In the genomic region with DNA sequence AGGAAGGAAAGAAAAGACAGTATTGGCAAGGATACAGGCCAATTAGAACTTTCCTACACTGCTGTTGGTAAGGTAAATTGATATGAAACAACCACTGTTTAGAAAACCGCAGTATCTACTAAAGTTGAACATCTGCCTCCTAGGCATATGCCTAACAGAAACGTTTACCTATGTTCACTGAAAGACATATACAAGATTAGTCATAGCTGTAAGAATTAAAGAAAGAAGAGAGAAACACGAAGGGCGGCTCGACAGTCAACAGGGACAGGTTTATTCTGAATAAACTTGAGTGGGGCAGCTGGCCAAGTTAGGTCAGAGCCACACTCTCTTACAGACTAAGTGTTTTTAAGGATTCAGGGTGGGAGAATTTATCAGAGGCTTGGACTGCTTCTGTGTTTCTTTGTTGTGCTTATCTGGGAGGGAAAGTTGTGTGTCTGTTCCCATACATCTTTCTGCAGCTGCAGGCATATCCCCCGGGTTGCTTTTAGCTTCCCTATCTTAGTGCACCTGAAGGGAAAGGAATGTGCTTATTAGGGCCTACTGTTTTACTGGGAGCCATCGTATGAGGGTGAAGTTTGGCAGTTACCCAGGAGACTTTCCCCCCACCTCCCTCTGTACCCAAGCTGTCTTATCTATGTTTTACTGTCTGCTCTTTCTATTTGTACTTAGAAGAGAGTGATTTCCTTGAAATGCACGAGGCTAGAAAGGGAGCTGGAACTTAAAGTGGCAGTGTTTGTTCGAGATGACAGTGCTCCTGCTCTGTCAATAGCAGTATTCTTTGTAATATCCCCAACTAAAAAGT, we compare ENCODE assay signal across 24 cellular contexts. TPM values are rescaled to one million over a fixed set of nuclear protein-coding genes. Genes with fewer than 3 reads are reported as not detected.
DNase-seq lines count a peak whose midpoint lies in the region; ATAC-seq, FAIRE-seq and TF ChIP-seq lines count a peak whose summit lies in the region.
"Had no signal": no experiment of that assay in that cellular context is flagged by ENCODE, and none has a peak within 500 bp of the region (broad histone marks: within the 10 kb centered on the region; RNA-seq: fewer than 3 reads in every experiment).

No MANE protein-coding gene starts in this region.

- H3K4me2 ChIP-seq in GM23338 = no peak overlapping the region
- H3K4me2 ChIP-seq in H1 (ENCODE audit: insufficient read depth in 1 of 2, low read depth in 2 of 2, low read length in 2 of 2) = no peak overlapping the region
- H3K4me2 ChIP-seq: PC-9 had no signal

- ATAC-seq in GM23338 (peak; percentile 44; the same call in 2 of the 3 replicates), pancreas (peak; percentile 19 to 65 (median 45)), HG02571 (IDR thresholded peaks at IDR 0.05; ENCODE audit: unreplicated experiment) (no peak)
- no peak for ATAC-seq in naive thymus-derived CD4-positive, alpha-beta T cell
- ATAC-seq: natural killer cell treated with Interleukin-12 subunit alpha and Interleukin-12 subunit beta and Interleukin-15 and Interleukin-18, amount 100 ng/mL, for 72 hours; psoas muscle had no signal

- H4K5ac ChIP-seq in H1 (ENCODE audit: insufficient read length, low read depth, low read length) = no peak overlapping the region

- H3K14ac ChIP-seq in H1 (ENCODE audit: insufficient read length) = no peak overlapping the region

- H3K36me3 Mint-ChIP-seq in GM23338 (ENCODE audit: low read depth) = peaks cover 13% of the 10 kb centered on the region; the same call in 1 of the 3 replicates
- H3K36me3 Mint-ChIP-seq in naive thymus-derived CD4-positive, alpha-beta T cell = peaks cover 8 to 50% (median 39%) of the 10 kb centered on the region in 5 donors

- no peak overlapping the region for H2AFZ ChIP-seq in GM23338
- no peak overlapping the region for H2AFZ ChIP-seq in H1 (ENCODE audit: low read length)
- H2AFZ ChIP-seq: PC-9 had no signal

- H3K9me3 ChIP-seq in H1 (ENCODE audit: insufficient read depth in 2 of 2, low read depth in 1 of 2, low read length in 1 of 2) (peaks cover 6 to 10% of the 10 kb centered on the region in 2 experiments; a peak in 2 of 4 replicates), pancreas (peaks cover 0 to 4% (median 0%) of the 10 kb centered on the region in 4 donors)
- peaks cover 0 to 6% (median 5%) of the 10 kb centered on the region in 3 experiments for H3K9me3 ChIP-seq in naive thymus-derived CD4-positive, alpha-beta T cell (ENCODE audit: control insufficient read depth in 2 of 3, low read length in 3 of 3)

- no peak overlapping the region for H2BK15ac ChIP-seq in H1 (ENCODE audit: low read length)

- no peak overlapping the region for H3K23ac ChIP-seq in H1 (ENCODE audit: insufficient read length)

- H3K4me1 ChIP-seq in GM23338 (ENCODE audit: insufficient read depth) (peaks cover 5% of the 10 kb centered on the region; the same call in 1 of the 2 replicates), H1 (replicated peaks in 1 of 4; ENCODE audit: control insufficient read depth in 3 of 4, insufficient read depth in 4 of 4, low read length in 3 of 4) (peaks cover 0 to 6% (median 0%) of the 10 kb centered on the region in 4 experiments; a peak in 3 of 7 replicates), pancreas (peaks cover 0 to 24% (median 5%) of the 10 kb centered on the region in 3 donors)
- no peaks in the 10 kb centered on the region for H3K4me1 ChIP-seq in naive thymus-derived CD4-positive, alpha-beta T cell (ENCODE audit: control insufficient read depth in 2 of 2, insufficient read depth in 2 of 2, low read length in 2 of 2)
- H3K4me1 ChIP-seq: psoas muscle, spleen had no signal

- no peak overlapping the region for H3K56ac ChIP-seq in H1 (replicated peaks; ENCODE audit: insufficient read length, low read depth, low read length)

- peaks cover 42% of the 10 kb centered on the region for H3K9me3 Mint-ChIP-seq in GM23338
- H3K9me3 Mint-ChIP-seq in naive thymus-derived CD4-positive, alpha-beta T cell = peaks cover 0 to 23% (median 9%) of the 10 kb centered on the region in 11 donors
- H3K9me3 Mint-ChIP-seq: natural killer cell treated with Interleukin-12 subunit alpha and Interleukin-12 subunit beta and Interleukin-15 and Interleukin-18, amount 100 ng/mL, for 72 hours had no signal

- no peak for TF ChIP-seq EP300 in H1 (IDR thresholded peaks at IDR 0.05; ENCODE audit: borderline replicate concordance in 1 of 2, low read depth in 2 of 2, low read length in 2 of 2)

- POLR2A ChIA-PET in H1 (lab: Charles Lee; ENCODE audit: partially characterized antibody) = interaction anchor here (0.5 to 1.7 kb wide), 2 partner anchors 71 to 1997 kb away, joined by 3 read pairs; no protein-coding TSS in a partner anchor
- POLR2A ChIA-PET in naive thymus-derived CD4-positive, alpha-beta T cell (lab: Charles Lee) = no interaction called here

- no peaks in the 10 kb centered on the region for H3K79me1 ChIP-seq in H1 (ENCODE audit: low read depth, low read length)

- H2BK20ac ChIP-seq in H1 (ENCODE audit: low read length) = no peak overlapping the region

- no peak overlapping the region for H4K8ac ChIP-seq in H1 (ENCODE audit: extremely low read depth, insufficient read depth, low read length)

- 76% methylated on average over 9 of the region's 9 CpGs; no CpG with 5 or more reads in 1 of the 2 experiments for WGBS in H1 (ENCODE audit: extremely low coverage in 1 of 2, insufficient coverage in 1 of 2, insufficient read length in 1 of 2, insufficient replicate concordance in 2 of 2, low coverage in 1 of 2, low lambda C conversion rate in 2 of 2, missing lambda C conversion rate in 1 of 2), 2 experiments
- 21% methylated on average over 9 of the region's 9 CpGs for WGBS in pancreas, 2 donors

- no peak for TF ChIP-seq POLR2A in H1 (IDR thresholded peaks at IDR 0.05; ENCODE audit: control extremely low read depth in 1 of 2, low read depth in 2 of 2, low read length in 2 of 2)

- no peak overlapping the region for H4K91ac ChIP-seq in H1 (replicated peaks; ENCODE audit: insufficient read length, low read length)

- H3K36me3 ChIP-seq in GM23338 (ENCODE audit: insufficient read depth) = no peaks in the 10 kb centered on the region
- H3K36me3 ChIP-seq in H1 (ENCODE audit: control insufficient read depth in 2 of 4, insufficient read depth in 4 of 4, low read length in 3 of 4) = no peaks in the 10 kb centered on the region
- H3K36me3 ChIP-seq in pancreas = no peaks in the 10 kb centered on the region
- no peaks in the 10 kb centered on the region for H3K36me3 ChIP-seq in naive thymus-derived CD4-positive, alpha-beta T cell (ENCODE audit: control insufficient read depth in 2 of 3, insufficient read depth in 3 of 3, low read length in 3 of 3)
- H3K36me3 ChIP-seq: esophagus squamous epithelium had no signal

- no peak for TF ChIP-seq RAD21 in H1 (IDR thresholded peaks at IDR 0.05 in 1 of 2, conservative IDR thresholded peaks at IDR 0.05 in 1 of 2; ENCODE audit: low read depth in 2 of 2, low read length in 2 of 2)

- FAIRE-seq in H1 (lab: Jason Lieb, UNC) (peak; percentile 83), pancreas (lab: Jason Lieb, UNC) (no peak)

- H2BK12ac ChIP-seq in H1 (ENCODE audit: low read depth, low read length) = no peak overlapping the region

- no peak overlapping the region for H3K4me3 Mint-ChIP-seq in GM23338
- no peak overlapping the region for H3K4me3 Mint-ChIP-seq in naive thymus-derived CD4-positive, alpha-beta T cell
- H3K4me3 Mint-ChIP-seq: activated naive CD8-positive, alpha-beta T cell treated with anti-CD3 and anti-CD28 coated beads for 36 hours; natural killer cell treated with Interleukin-12 subunit alpha and Interleukin-12 subunit beta and Interleukin-15 and Interleukin-18, amount 100 ng/mL, for 72 hours; T-helper 2 cell treated with Interferon-gamma antibody and Interleukin-4, amounts not matched to agents 5 μg/mL and 100 μg/mL, for 36 hours had no signal

- H2BK120ac ChIP-seq in H1 (replicated peaks; ENCODE audit: low read depth, low read length) = no peak overlapping the region

- H3K4me3 ChIP-seq in GM23338 (no peak overlapping the region), H1 (ENCODE audit: extremely low read depth in 1 of 4, insufficient read depth in 2 of 4, low read depth in 3 of 4, low read length in 4 of 4) (no peak overlapping the region), pancreas (no peak overlapping the region)
- H3K4me3 ChIP-seq in naive thymus-derived CD4-positive, alpha-beta T cell (ENCODE audit: low read length) = no peak overlapping the region
- H3K4me3 ChIP-seq: esophagus squamous epithelium, PC-9, psoas muscle, spleen had no signal

- no peaks in the 10 kb centered on the region for H3K27me3 ChIP-seq in GM23338 (ENCODE audit: insufficient read depth)
- H3K27me3 ChIP-seq in H1 (replicated peaks in 1 of 4; ENCODE audit: control insufficient read depth in 3 of 4, extremely low read depth in 1 of 4, insufficient read depth in 3 of 4, low read length in 3 of 4) = peaks cover 0 to 2% (median 0%) of the 10 kb centered on the region in 4 experiments; a peak in 2 of 7 replicates
- H3K27me3 ChIP-seq in pancreas = no peaks in the 10 kb centered on the region
- no peaks in the 10 kb centered on the region for H3K27me3 ChIP-seq in naive thymus-derived CD4-positive, alpha-beta T cell (ENCODE audit: control insufficient read depth in 2 of 2, insufficient read depth in 2 of 2, low read length in 2 of 2)
- H3K27me3 ChIP-seq: esophagus squamous epithelium, spleen had no signal

- H3K23me2 ChIP-seq in H1 (ENCODE audit: low read depth, low read length) = no peaks in the 10 kb centered on the region

- H3K27ac Mint-ChIP-seq in GM23338 = no peak overlapping the region
- H3K27ac Mint-ChIP-seq in naive thymus-derived CD4-positive, alpha-beta T cell = no peak overlapping the region
- H3K27ac Mint-ChIP-seq: activated naive CD8-positive, alpha-beta T cell treated with anti-CD3 and anti-CD28 coated beads for 36 hours; natural killer cell treated with Interleukin-12 subunit alpha and Interleukin-12 subunit beta and Interleukin-15 and Interleukin-18, amount 100 ng/mL, for 72 hours; T-helper 2 cell treated with Interferon-gamma antibody and Interleukin-4, amounts not matched to agents 5 μg/mL and 100 μg/mL, for 36 hours had no signal

- H3K4me1 Mint-ChIP-seq in GM23338 = peaks cover 21% of the 10 kb centered on the region
- H3K4me1 Mint-ChIP-seq in naive thymus-derived CD4-positive, alpha-beta T cell = peaks cover 0 to 7% (median 0%) of the 10 kb centered on the region in 7 donors
- H3K4me1 Mint-ChIP-seq: activated naive CD8-positive, alpha-beta T cell treated with anti-CD3 and anti-CD28 coated beads for 36 hours had no signal

- TF ChIP-seq CTCF in GM23338 (conservative IDR thresholded peaks at IDR 0.05; ENCODE audit: low read depth in 2 of 2) = no peak
- TF ChIP-seq CTCF in H1 (IDR thresholded peaks at IDR 0.05; ENCODE audit: control extremely low read depth in 1 of 3, insufficient read depth in 1 of 3, low read depth in 1 of 3, low read length in 3 of 3) = no peak
- TF ChIP-seq CTCF in pancreas (IDR thresholded peaks at IDR 0.05) = no peak

- H3K27ac ChIP-seq in GM23338 (ENCODE audit: low read depth) (no peak overlapping the region), H1 (ENCODE audit: low read depth, low read length) (no peak overlapping the region), pancreas (peak overlapping the region in 2 of 4 donors; percentile 53 to 71)
- H3K27ac ChIP-seq in naive thymus-derived CD4-positive, alpha-beta T cell (ENCODE audit: low read depth, low read length) = no peak overlapping the region
- H3K27ac ChIP-seq: esophagus squamous epithelium, PC-9, psoas muscle, spleen had no signal

- peak; percentile 14 for DNase-seq in GM23338 (ENCODE audit: low spot score)
- peak; percentile 14 for DNase-seq in NCI-H2196 treated with DMSO at 0.1 percent for 48 hours (lab: John Stamatoyannopoulos, UW; ENCODE audit: unreplicated experiment)
- DNase-seq in H1 (ENCODE audit: low read depth in 1 of 2, low spot score in 2 of 2) = no peak
- DNase-seq in pancreas = no peak
- DNase-seq in naive thymus-derived CD4-positive, alpha-beta T cell = no peak
- DNase-seq in NCI-H187 (lab: John Stamatoyannopoulos, UW) = no peak
- no peak for DNase-seq in DMS79 treated with DMSO at 0.1 percent for 48 hours (lab: John Stamatoyannopoulos, UW)
- DNase-seq: activated CD4-positive, CD25-positive, alpha-beta regulatory T cell treated with anti-CD3 and anti-CD28 coated beads, Interleukin-2, amount 50 U/mL, for 72 hours; activated naive CD8-positive, alpha-beta T cell treated with anti-CD3 and anti-CD28 coated beads for 36 hours; AML-193; COR-L47; dermis blood vessel endothelial cell; esophagus squamous epithelium; MM.1S; NCI-H2081; NCI-H69; PC-9; psoas muscle; spleen; stimulated activated CD8-positive, alpha-beta memory T cell treated with anti-CD3 and anti-CD28 coated beads, Interleukin-4, amount 100 ng/mL, for 48 hours; substantia nigra had no signal

- no peak overlapping the region for H3K9ac ChIP-seq in H1 (replicated peaks in 1 of 4; ENCODE audit: extremely low read depth in 1 of 4, low read depth in 3 of 4, low read length in 3 of 4)

- peaks cover 2% of the 10 kb centered on the region for H3K27me3 Mint-ChIP-seq in GM23338 (ENCODE audit: insufficient read depth, low read depth, poor library complexity)
- no peaks in the 10 kb centered on the region for H3K27me3 Mint-ChIP-seq in naive thymus-derived CD4-positive, alpha-beta T cell
- H3K27me3 Mint-ChIP-seq: activated naive CD8-positive, alpha-beta T cell treated with anti-CD3 and anti-CD28 coated beads for 36 hours; natural killer cell treated with Interleukin-12 subunit alpha and Interleukin-12 subunit beta and Interleukin-15 and Interleukin-18, amount 100 ng/mL, for 72 hours had no signal

- intact Hi-C loops in pancreas (cut with DNase I) = no loop called here
- intact Hi-C loops in naive thymus-derived CD4-positive, alpha-beta T cell (cut with micrococcal nuclease) = no loop called here

- CTCF ChIA-PET in H1 (lab: Charles Lee; ENCODE audit: partially characterized antibody) = interaction anchor here (0.6 to 1.9 kb wide), 5 partner anchors 16 to 96 kb away, joined by 3 to 6 read pairs (median 3); no protein-coding TSS in a partner anchor
- CTCF ChIA-PET in naive thymus-derived CD4-positive, alpha-beta T cell (lab: Charles Lee) = interaction anchor here (0.6 kb wide), 1 partner anchor 21 kb away, joined by 3 read pairs; no protein-coding TSS in a partner anchor

- no peak overlapping the region for H3K18ac ChIP-seq in H1 (ENCODE audit: extremely low read depth, low read length)

- H3K4ac ChIP-seq in H1 (replicated peaks; ENCODE audit: insufficient read length, low read depth, low read length) = no peak overlapping the region

- H3K79me2 ChIP-seq in GM23338 (replicated peaks; ENCODE audit: insufficient read depth) = no peaks in the 10 kb centered on the region
- no peaks in the 10 kb centered on the region for H3K79me2 ChIP-seq in H1 (ENCODE audit: control insufficient read depth in 1 of 2, insufficient read depth in 2 of 2, low read length in 2 of 2)

- no peak overlapping the region for H2BK5ac ChIP-seq in H1 (ENCODE audit: low read depth, low read length)

- H4K20me1 ChIP-seq in GM23338 (replicated peaks; ENCODE audit: insufficient read depth) = no peaks in the 10 kb centered on the region
- H4K20me1 ChIP-seq in H1 (replicated peaks in 1 of 2; ENCODE audit: control insufficient read depth in 1 of 2, insufficient read depth in 2 of 2, low read length in 2 of 2) = no peaks in the 10 kb centered on the region

- no peaks in the 10 kb centered on the region for H3F3A ChIP-seq in GM23338 (replicated peaks; ENCODE audit: low read depth)

- no peaks in the 10 kb centered on the region for H3K9me2 ChIP-seq in GM23338 (ENCODE audit: insufficient read depth)

- H2AK5ac ChIP-seq in H1 (ENCODE audit: low read depth, low read length) = no peak overlapping the region

RNA-seq across cellular contexts. Expression of gene PROCR, which starts 20.4 kb away (rescaled TPM):
- 32.9 and 45.2 TPM in 2 replicates for total RNA-seq in GM23338 (2014; rRNA removed; shearing (Covaris generic))
- 36.1 and 41.5 TPM in 2 replicates for polyA plus RNA-seq in GM23338 (2016; fragmentation: Nextera tagmentation; extraction: Ambion mirVana)
- 19.5 and 21.3 TPM in 2 replicates for total RNA-seq in H1 (2021; fragmentation: NEBNext Ultra II Directional; extraction: Animal tissue kit (Norgen Biotek cat#: 25700))
- 42.9 and 54.4 TPM in 2 replicates for polyA plus RNA-seq in H1 (2011; rRNA removed)
- polyA plus RNA-seq in H1 (2011; cell fraction: cytosol; rRNA removed) = 33.2 TPM
- polyA plus RNA-seq in H1 (2011; cell fraction: nucleus; rRNA removed) = 44.0 TPM
- 14.9 to 23.5 TPM (median 19.7 TPM) in 4 replicates for polyA plus RNA-seq in H1 (2012, experiment 1 of 2)
- 25.4 TPM for polyA plus RNA-seq in H1 (2012, experiment 2 of 2)
- 23.6 TPM for polyA plus RNA-seq in H1 (2013, experiment 1 of 2)
- polyA plus RNA-seq in H1 (2013, experiment 2 of 2) = 29.0 TPM
- polyA minus RNA-seq in H1 (2011; rRNA and poly(A)+ RNA removed) = 18.1 and 18.2 TPM in 2 replicates
- polyA minus RNA-seq in H1 (2011; cell fraction: cytosol; rRNA and poly(A)+ RNA removed) = 11.0 TPM
- 13.2 TPM for polyA minus RNA-seq in H1 (2011; cell fraction: nucleus; rRNA and poly(A)+ RNA removed)
- 10 to 100 TPM in 4 of 6 donors, 1 to 10 TPM in 2; 3.2 to 16.1 (median 10.8) TPM for total RNA-seq in pancreas
- polyA plus RNA-seq in pancreas = 10 to 100 TPM in 1 of 2 donors, 1 to 10 TPM in 1; 9.6 to 16.8 TPM
- 1 to 10 TPM in 1 of 5 experiments, under 1 TPM in 2, not detected in 2; 0.35 to 2.0 (median 0.60) TPM for total RNA-seq in naive thymus-derived CD4-positive, alpha-beta T cell
- polyA plus RNA-seq in naive thymus-derived CD4-positive, alpha-beta T cell = 1 to 10 TPM in 1 of 2 donors, under 1 TPM in 1; 0.87 to 1.3 TPM

RNA-seq across cellular contexts. Expression of gene MMP24, which starts 34.2 kb away (rescaled TPM):
- 24.5 and 27.3 TPM in 2 replicates for total RNA-seq in GM23338 (2014; rRNA removed; shearing (Covaris generic))
- polyA plus RNA-seq in GM23338 (2016; fragmentation: Nextera tagmentation; extraction: Ambion mirVana) (1.8 and 2.0 TPM in 2 replicates), H1 (2011; rRNA removed) (21.4 and 27.2 TPM in 2 replicates), pancreas (1 to 10 TPM; 6.5 to 7.3 TPM)
- 18.8 and 20.0 TPM in 2 replicates for total RNA-seq in H1 (2021; fragmentation: NEBNext Ultra II Directional; extraction: Animal tissue kit (Norgen Biotek cat#: 25700))
- 18.8 TPM for polyA plus RNA-seq in H1 (2011; cell fraction: cytosol; rRNA removed)
- polyA plus RNA-seq in H1 (2011; cell fraction: nucleus; rRNA removed) = 25.4 TPM
- polyA plus RNA-seq in H1 (2012, experiment 1 of 2) = 14.2 to 22.0 TPM (median 19.1 TPM) in 4 replicates
- 22.2 TPM for polyA plus RNA-seq in H1 (2012, experiment 2 of 2)
- polyA plus RNA-seq in H1 (2013, experiment 1 of 2) = 5.8 TPM
- 6.3 TPM for polyA plus RNA-seq in H1 (2013, experiment 2 of 2)
- polyA minus RNA-seq in H1 (2011; rRNA and poly(A)+ RNA removed) = 21.1 and 25.6 TPM in 2 replicates
- polyA minus RNA-seq in H1 (2011; cell fraction: cytosol; rRNA and poly(A)+ RNA removed) = 14.8 TPM
- polyA minus RNA-seq in H1 (2011; cell fraction: nucleus; rRNA and poly(A)+ RNA removed) = 12.5 TPM
- 1 to 10 TPM; 2.0 to 5.8 (median 3.8) TPM for total RNA-seq in pancreas
- under 1 TPM in 1 of 5 experiments, not detected in 4; 0.07 TPM for total RNA-seq in naive thymus-derived CD4-positive, alpha-beta T cell
- polyA plus RNA-seq in naive thymus-derived CD4-positive, alpha-beta T cell = under 1 TPM in 1 of 2 donors, not detected in 1; 0.08 TPM
- total RNA-seq: activated naive CD8-positive, alpha-beta T cell treated with anti-CD3 and anti-CD28 coated beads for 36 hours; natural killer cell treated with Interleukin-12 subunit alpha and Interleukin-12 subunit beta and Interleukin-15 and Interleukin-18, amount 100 ng/mL, for 72 hours had no signal

RNA-seq across cellular contexts. Expression of gene EDEM2, which starts 45.1 kb away (rescaled TPM):
- 20.7 and 25.3 TPM in 2 replicates for total RNA-seq in GM23338 (2014; rRNA removed; shearing (Covaris generic))
- polyA plus RNA-seq in GM23338 (2016; fragmentation: Nextera tagmentation; extraction: Ambion mirVana) = 13.9 and 14.2 TPM in 2 replicates
- total RNA-seq in H1 (2021; fragmentation: NEBNext Ultra II Directional; extraction: Animal tissue kit (Norgen Biotek cat#: 25700)) = 19.6 and 21.5 TPM in 2 replicates
- 15.2 and 18.6 TPM in 2 replicates for polyA plus RNA-seq in H1 (2011; rRNA removed)
- polyA plus RNA-seq in H1 (2011; cell fraction: cytosol; rRNA removed) = 19.0 TPM
- polyA plus RNA-seq in H1 (2011; cell fraction: nucleus; rRNA removed) = 29.2 TPM
- polyA plus RNA-seq in H1 (2012, experiment 1 of 2) = 21.3 to 26.0 TPM (median 25.2 TPM) in 4 replicates
- 29.2 TPM for polyA plus RNA-seq in H1 (2012, experiment 2 of 2)
- polyA plus RNA-seq in H1 (2013, experiment 1 of 2) = 20.4 TPM
- polyA plus RNA-seq in H1 (2013, experiment 2 of 2) = 24.0 TPM
- polyA minus RNA-seq in H1 (2011; rRNA and poly(A)+ RNA removed) = 17.5 and 17.8 TPM in 2 replicates
- polyA minus RNA-seq in H1 (2011; cell fraction: cytosol; rRNA and poly(A)+ RNA removed) = 10.8 TPM
- polyA minus RNA-seq in H1 (2011; cell fraction: nucleus; rRNA and poly(A)+ RNA removed) = 7.8 TPM
- total RNA-seq in pancreas = 10 to 100 TPM; 12.6 to 31.5 (median 17.4) TPM
- 10 to 100 TPM; 12.5 to 22.7 TPM for polyA plus RNA-seq in pancreas
- 10 to 100 TPM; 15.4 to 30.9 (median 20.0) TPM for total RNA-seq in naive thymus-derived CD4-positive, alpha-beta T cell
- polyA plus RNA-seq in naive thymus-derived CD4-positive, alpha-beta T cell = 10 to 100 TPM; 27.3 to 38.4 TPM

Comparison
In these comparisons a context has a peak if more than half of its experiments do, and no peak if none do; other contexts are left out.
1. ATAC-seq: peak in GM23338 (single experiment) and pancreas (4 of 4); none in HG02571 (single experiment) and naive thymus-derived CD4-positive, alpha-beta T cell (single experiment).
2. DNase-seq: peak in GM23338 (single experiment) and NCI-H2196 treated with DMSO at 0.1 percent for 48 hours (single experiment); none in H1 (0 of 2), pancreas (0 of 6), naive thymus-derived CD4-positive, alpha-beta T cell (0 of 9), NCI-H187 (0 of 2) and DMS79 treated with DMSO at 0.1 percent for 48 hours (single experiment).